In the genomic region with DNA sequence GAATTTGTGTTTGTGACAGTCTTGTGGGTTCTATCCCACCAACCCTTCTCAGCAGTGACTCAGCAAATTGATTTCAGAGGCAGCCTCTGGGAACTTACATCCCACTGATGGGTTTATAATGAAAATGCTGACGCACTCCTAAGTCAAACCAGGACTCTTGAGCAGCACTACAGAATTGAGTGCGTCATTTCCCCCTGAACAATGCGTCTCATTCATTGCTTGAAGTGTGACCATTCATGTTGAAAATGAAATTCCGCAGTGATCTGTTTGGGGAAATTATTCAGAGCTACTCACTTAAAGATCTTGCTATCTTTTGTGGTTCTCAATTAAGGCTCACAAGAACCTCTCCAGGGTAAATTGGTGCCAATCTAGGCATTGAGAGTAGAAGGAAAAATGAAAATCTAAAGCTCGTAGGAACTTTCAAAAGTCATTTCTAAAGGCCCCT, we compare ENCODE assay signal across 9 cellular contexts.
DNase-seq lines count a peak whose midpoint lies in the region; ATAC-seq and TF ChIP-seq lines count a peak whose summit lies in the region.
"Had no signal": no experiment of that assay in that cellular context is flagged by ENCODE, and none has a peak within 500 bp of the region (broad histone marks: within the 10 kb centered on the region; RNA-seq: fewer than 3 reads in every experiment).

No MANE protein-coding gene starts in this region.

- peak; percentile 99 for ATAC-seq in HG02571 (IDR thresholded peaks at IDR 0.05; ENCODE audit: unreplicated experiment)

- no peaks in the 10 kb centered on the region for H3K27me3 ChIP-seq in osteoblast (ENCODE audit: insufficient read depth, low read length)

- no peak overlapping the region for H3K4me2 ChIP-seq in osteoblast (ENCODE audit: insufficient read depth, low read length)

- DNase-seq in NCI-H1417 (lab: John Stamatoyannopoulos, UW) (peak in 2 of 3 experiments; percentile 20 to 88), NCI-H1417 treated with DMSO at 0.1 percent for 48 hours (lab: John Stamatoyannopoulos, UW) (no peak), NCI-H2227 treated with DMSO at 0.1 percent for 48 hours (lab: John Stamatoyannopoulos, UW) (peak; percentile 15), osteoblast (ENCODE audit: insufficient read length, low spot score, missing footprints) (no peak), SIG-M5 (lab: John Stamatoyannopoulos, UW) (no peak), GM03348 (ENCODE audit: low spot score) (no peak), SKM-1 treated with dmso at 0.1 percent for 144 hours (lab: John Stamatoyannopoulos, UW; ENCODE audit: unreplicated experiment) (no peak)

- no peaks in the 10 kb centered on the region for H3K9me3 ChIP-seq in osteoblast (ENCODE audit: low read depth, low read length)

- no peak overlapping the region for H3K4me3 ChIP-seq in osteoblast (ENCODE audit: insufficient read depth, low read length)

- no peak overlapping the region for H2AFZ ChIP-seq in osteoblast (ENCODE audit: low read length)

- H3K79me2 ChIP-seq in osteoblast (ENCODE audit: insufficient read depth, low read length), result no peaks in the 10 kb centered on the region

- no peaks in the 10 kb centered on the region for H3K36me3 ChIP-seq in osteoblast (ENCODE audit: insufficient read depth, low read length)

- no peaks in the 10 kb centered on the region for H4K20me1 ChIP-seq in osteoblast (ENCODE audit: insufficient read depth, low read length)

- TF ChIP-seq CTCF in osteoblast (IDR thresholded peaks at IDR 0.05; ENCODE audit: extremely low read depth, low read depth, low read length), result no peak

- peak overlapping the region; percentile 51 for H3K27ac ChIP-seq in osteoblast (ENCODE audit: low read depth, low read length)
- H3K27ac ChIP-seq: 22Rv1 had no signal

- H3K4me1 ChIP-seq in osteoblast (ENCODE audit: insufficient read depth, low read length), result peaks cover 3% of the 10 kb centered on the region

Comparison
In these comparisons a context has a peak if more than half of its experiments do, and no peak if none do; other contexts are left out.
1. DNase-seq: peak in NCI-H1417 (2 of 3) and NCI-H2227 treated with DMSO at 0.1 percent for 48 hours (single experiment); none in NCI-H1417 treated with DMSO at 0.1 percent for 48 hours (single experiment), osteoblast (single experiment), SIG-M5 (single experiment), GM03348 (single experiment) and SKM-1 treated with dmso at 0.1 percent for 144 hours (single experiment).